1 cellular context compared by ENCODE assay signal in the genomic region with DNA sequence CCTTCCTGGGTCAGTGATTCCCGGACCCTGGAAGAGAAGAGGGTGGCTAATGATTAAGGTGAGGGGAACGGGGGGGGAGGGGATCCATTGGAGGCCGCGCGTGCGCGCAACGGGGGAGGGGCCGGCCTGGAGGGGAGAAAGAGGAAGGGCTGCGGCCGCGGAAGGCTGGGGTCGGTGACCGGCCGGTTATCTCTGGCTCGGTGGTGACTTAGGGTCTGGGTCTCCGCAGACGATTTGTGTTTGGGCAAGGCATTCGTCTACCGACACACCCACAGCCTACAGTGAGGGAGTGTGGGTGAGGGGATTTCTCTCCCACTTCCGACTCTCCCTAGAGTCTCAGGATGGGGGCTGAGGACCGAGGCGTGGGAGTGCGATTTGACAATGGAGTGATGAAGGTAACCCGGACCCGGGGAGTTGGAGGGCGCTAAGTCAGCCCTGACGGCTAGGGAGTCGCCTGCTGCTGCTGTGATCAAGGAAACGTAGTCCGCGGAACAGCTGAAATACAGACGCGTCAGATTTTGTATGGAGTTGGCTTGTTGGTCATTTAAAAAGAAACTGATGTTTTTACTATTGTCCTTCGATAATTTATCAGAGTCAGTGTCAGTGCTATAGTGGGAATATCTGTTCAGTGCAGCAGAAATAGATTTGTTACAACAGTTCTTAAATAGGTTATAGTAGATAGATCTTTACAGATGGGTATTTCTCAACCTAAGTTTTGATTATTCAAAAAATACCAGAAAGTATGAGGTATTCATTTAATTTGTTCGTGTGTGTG.
A peak's percentile ranks its signal among the peaks of the same experiment; 100 is the strongest.
TF ChIP-seq lines count a peak whose summit lies in the region.

No MANE protein-coding gene starts in this region.

TF ChIP-seq in HepG2, 621 proteins besides CTCF, POLR2A, EP300 and RAD21 (continued from another document):
- TF ChIP-seq, protein P1, sequence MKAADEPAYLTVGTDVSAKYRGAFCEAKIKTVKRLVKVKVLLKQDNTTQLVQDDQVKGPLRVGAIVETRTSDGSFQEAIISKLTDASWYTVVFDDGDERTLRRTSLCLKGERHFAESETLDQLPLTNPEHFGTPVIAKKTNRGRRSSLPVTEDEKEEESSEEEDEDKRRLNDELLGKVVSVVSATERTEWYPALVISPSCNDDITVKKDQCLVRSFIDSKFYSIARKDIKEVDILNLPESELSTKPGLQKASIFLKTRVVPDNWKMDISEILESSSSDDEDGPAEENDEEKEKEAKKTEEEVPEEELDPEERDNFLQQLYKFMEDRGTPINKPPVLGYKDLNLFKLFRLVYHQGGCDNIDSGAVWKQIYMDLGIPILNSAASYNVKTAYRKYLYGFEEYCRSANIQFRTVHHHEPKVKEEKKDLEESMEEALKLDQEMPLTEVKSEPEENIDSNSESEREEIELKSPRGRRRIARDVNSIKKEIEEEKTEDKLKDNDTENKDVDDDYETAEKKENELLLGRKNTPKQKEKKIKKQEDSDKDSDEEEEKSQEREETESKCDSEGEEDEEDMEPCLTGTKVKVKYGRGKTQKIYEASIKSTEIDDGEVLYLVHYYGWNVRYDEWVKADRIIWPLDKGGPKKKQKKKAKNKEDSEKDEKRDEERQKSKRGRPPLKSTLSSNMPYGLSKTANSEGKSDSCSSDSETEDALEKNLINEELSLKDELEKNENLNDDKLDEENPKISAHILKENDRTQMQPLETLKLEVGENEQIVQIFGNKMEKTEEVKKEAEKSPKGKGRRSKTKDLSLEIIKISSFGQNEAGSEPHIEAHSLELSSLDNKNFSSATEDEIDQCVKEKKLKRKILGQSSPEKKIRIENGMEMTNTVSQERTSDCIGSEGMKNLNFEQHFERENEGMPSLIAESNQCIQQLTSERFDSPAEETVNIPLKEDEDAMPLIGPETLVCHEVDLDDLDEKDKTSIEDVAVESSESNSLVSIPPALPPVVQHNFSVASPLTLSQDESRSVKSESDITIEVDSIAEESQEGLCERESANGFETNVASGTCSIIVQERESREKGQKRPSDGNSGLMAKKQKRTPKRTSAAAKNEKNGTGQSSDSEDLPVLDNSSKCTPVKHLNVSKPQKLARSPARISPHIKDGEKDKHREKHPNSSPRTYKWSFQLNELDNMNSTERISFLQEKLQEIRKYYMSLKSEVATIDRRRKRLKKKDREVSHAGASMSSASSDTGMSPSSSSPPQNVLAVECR (CRISPR knock-in tag; IDR thresholded peaks at IDR 0.05; ENCODE audit: borderline replicate concordance), result peak; percentile 87; the same call in 1 of the 2 replicates
- TF ChIP-seq ZNF709 (CRISPR knock-in tag; IDR thresholded peaks at IDR 0.05), result no peak
- no peak for TF ChIP-seq SNRNP70 (IDR thresholded peaks at IDR 0.05; ENCODE audit: low read depth, low read length)
- no peak for TF ChIP-seq ZNF234 (CRISPR knock-in tag; conservative IDR thresholded peaks at IDR 0.05)
- 0 out of 2 replicates have a peak, but pooled peaks have one; percentile 34 for TF ChIP-seq KDM3A (CRISPR knock-in tag; IDR thresholded peaks at IDR 0.05; ENCODE audit: low read depth)
- no peak for TF ChIP-seq NR3C1 (CRISPR knock-in tag; IDR thresholded peaks at IDR 0.05)
- TF ChIP-seq SMAD3 (CRISPR knock-in tag; IDR thresholded peaks at IDR 0.05), result 0 out of 2 replicates have a peak, but pooled peaks have one; percentile 2
- TF ChIP-seq, protein P2, sequence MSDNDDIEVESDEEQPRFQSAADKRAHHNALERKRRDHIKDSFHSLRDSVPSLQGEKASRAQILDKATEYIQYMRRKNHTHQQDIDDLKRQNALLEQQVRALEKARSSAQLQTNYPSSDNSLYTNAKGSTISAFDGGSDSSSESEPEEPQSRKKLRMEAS (IDR thresholded peaks at IDR 0.05), result peak; percentile 10; the same call in 1 of the 2 replicates
- TF ChIP-seq PRMT3 (CRISPR knock-in tag; IDR thresholded peaks at IDR 0.05; ENCODE audit: borderline replicate concordance, low read depth), result 0 out of 2 replicates have a peak, but pooled peaks have one; percentile 36
